In the genomic region with DNA sequence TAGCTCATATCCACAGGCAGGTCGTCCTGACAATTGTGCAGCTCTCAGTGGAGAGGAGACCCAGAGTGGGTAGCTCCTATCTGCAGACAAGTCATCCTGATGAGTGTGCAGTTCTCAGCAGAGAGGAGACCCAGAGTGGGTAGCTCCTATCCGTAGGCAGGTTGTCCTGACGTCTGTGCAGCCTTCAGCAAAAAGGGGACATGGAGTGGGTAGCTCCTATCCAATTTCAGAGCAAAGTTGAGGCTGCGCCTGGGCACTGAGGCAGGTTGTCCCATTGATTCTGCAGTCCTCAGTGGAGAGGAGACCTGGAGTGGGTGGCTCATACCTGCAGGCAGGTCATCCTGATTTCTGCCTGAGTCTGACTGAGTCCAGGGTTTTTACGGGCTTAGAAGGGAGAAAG, we compare ENCODE assay signal across 32 cellular contexts.
"Had no signal": no experiment of that assay in that cellular context is flagged by ENCODE, and none has a peak within 500 bp of the region (broad histone marks: within the 10 kb centered on the region; RNA-seq: fewer than 3 reads in every experiment).

No MANE protein-coding gene starts in this region.

- H3K4me3 Mint-ChIP-seq: activated CD4-positive, alpha-beta memory T cell treated with anti-CD3 and anti-CD28 coated beads for 36 hours; activated CD8-positive, alpha-beta memory T cell treated with anti-CD3 and anti-CD28 coated beads, Interleukin-2, amount 10 ng/mL, durations not matched to agents 7 days and 5 days; activated naive CD4-positive, alpha-beta T cell treated with anti-CD3 and anti-CD28 coated beads, Interleukin-2, amount 10 ng/mL, durations not matched to agents 7 days and 5 days; activated naive CD8-positive, alpha-beta T cell; activated naive CD8-positive, alpha-beta T cell treated with anti-CD3 and anti-CD28 coated beads, Interleukin-2, amount 50 U/mL, for 24 hours; central memory CD8-positive, alpha-beta T cell; WTC11 had no signal

- H3K36me3 ChIP-seq: cardiac muscle cell, SJCRH30 had no signal

- H3K4me1 Mint-ChIP-seq: activated CD8-positive, alpha-beta memory T cell treated with anti-CD3 and anti-CD28 coated beads, Interleukin-2, amount 10 ng/mL, durations not matched to agents 7 days and 5 days; activated naive CD4-positive, alpha-beta T cell treated with anti-CD3 and anti-CD28 coated beads, Interleukin-2, amount 10 ng/mL, durations not matched to agents 7 days and 5 days; activated naive CD8-positive, alpha-beta T cell treated with anti-CD3 and anti-CD28 coated beads, Interleukin-2, amount 50 U/mL, for 24 hours; central memory CD8-positive, alpha-beta T cell; WTC11 had no signal

- H3K27ac Mint-ChIP-seq: activated CD4-positive, alpha-beta memory T cell treated with anti-CD3 and anti-CD28 coated beads for 36 hours; activated CD8-positive, alpha-beta memory T cell treated with anti-CD3 and anti-CD28 coated beads, Interleukin-2, amount 10 ng/mL, durations not matched to agents 7 days and 5 days; activated naive CD4-positive, alpha-beta T cell treated with anti-CD3 and anti-CD28 coated beads, Interleukin-2, amount 10 ng/mL, durations not matched to agents 7 days and 5 days; activated naive CD8-positive, alpha-beta T cell; activated naive CD8-positive, alpha-beta T cell treated with anti-CD3 and anti-CD28 coated beads, Interleukin-2, amount 50 U/mL, for 24 hours; WTC11 had no signal

- H3K36me3 Mint-ChIP-seq: activated CD4-positive, alpha-beta memory T cell treated with anti-CD3 and anti-CD28 coated beads for 36 hours; activated CD8-positive, alpha-beta memory T cell treated with anti-CD3 and anti-CD28 coated beads, Interleukin-2, amount 10 ng/mL, durations not matched to agents 7 days and 5 days; activated naive CD4-positive, alpha-beta T cell treated with anti-CD3 and anti-CD28 coated beads, Interleukin-2, amount 10 ng/mL, durations not matched to agents 7 days and 5 days; activated naive CD8-positive, alpha-beta T cell had no signal

- H3K4me1 ChIP-seq: SJCRH30 had no signal

- DNase-seq: activated CD4-positive, alpha-beta memory T cell treated with anti-CD3 and anti-CD28 coated beads for 36 hours; activated CD4-positive, alpha-beta T cell treated with anti-CD3 and anti-CD28 coated beads for 4 hours; activated CD4-positive, alpha-beta T cell treated with anti-CD3 and anti-CD28 coated beads, Interleukin-2, amount 50 U/mL, for 1 hour; activated CD4-positive, CD25-positive, alpha-beta regulatory T cell treated with anti-CD3 and anti-CD28 coated beads, Interleukin-2, amount 50 U/mL, for 72 hours; activated CD8-positive, alpha-beta memory T cell treated with anti-CD3 and anti-CD28 coated beads, Interleukin-2, amount 10 ng/mL, durations not matched to agents 7 days and 5 days; activated CD8-positive, alpha-beta memory T cell treated with anti-CD3 and anti-CD28 coated beads, Interleukin-2, amount 50 U/mL, for 48 hours; activated effector memory CD4-positive, alpha-beta T cell treated with Interleukin-2 at 50 U/mL for 16 hours; activated naive CD4-positive, alpha-beta T cell treated with anti-CD3 and anti-CD28 coated beads, Interleukin-2, amount 10 ng/mL, durations not matched to agents 7 days and 5 days; activated naive CD8-positive, alpha-beta T cell treated with anti-CD3 and anti-CD28 coated beads, Interleukin-2, amount 50 U/mL, for 24 hours; activated T-cell treated with anti-CD3 and anti-CD28 coated beads, Interleukin-2, amount 50 U/mL, for 48 hours; Karpas-422; NCI-H1048; NCI-H1105 treated with DMSO at 0.1 percent for 48 hours; NCI-H1436; NCI-H1694; NCI-H2029 treated with DMSO at 0.1 percent for 48 hours; NCI-H2107; NCI-H2171; NCI-H510A; NCI-H526; NCI-H748 treated with DMSO at 0.1 percent for 48 hours; NK-92 treated with Interleukin-12 subunit alpha and Interleukin-12 subunit beta, amount 100 ng/mL, for 24 hours; PC-9; SJCRH30; T1000 had no signal

- ATAC-seq: activated CD8-positive, alpha-beta memory T cell treated with anti-CD3 and anti-CD28 coated beads, Interleukin-2, amount 10 ng/mL, durations not matched to agents 7 days and 5 days; activated naive CD8-positive, alpha-beta T cell treated with anti-CD3 and anti-CD28 coated beads, Interleukin-2, amount 50 U/mL, for 24 hours; Right ventricle myocardium inferior; WTC11 had no signal

- H3K9me3 ChIP-seq: SJCRH30 had no signal

- H3K27ac ChIP-seq: cardiac muscle cell, PC-9, RWPE1, SJCRH30, SK-N-MC had no signal

- H3K9me3 Mint-ChIP-seq: central memory CD8-positive, alpha-beta T cell had no signal

- H3K4me3 ChIP-seq: cardiac muscle cell, PC-9, SJCRH30, SK-N-MC had no signal
